Comparison of ENCODE assay signal across 2 cellular contexts in the genomic region with DNA sequence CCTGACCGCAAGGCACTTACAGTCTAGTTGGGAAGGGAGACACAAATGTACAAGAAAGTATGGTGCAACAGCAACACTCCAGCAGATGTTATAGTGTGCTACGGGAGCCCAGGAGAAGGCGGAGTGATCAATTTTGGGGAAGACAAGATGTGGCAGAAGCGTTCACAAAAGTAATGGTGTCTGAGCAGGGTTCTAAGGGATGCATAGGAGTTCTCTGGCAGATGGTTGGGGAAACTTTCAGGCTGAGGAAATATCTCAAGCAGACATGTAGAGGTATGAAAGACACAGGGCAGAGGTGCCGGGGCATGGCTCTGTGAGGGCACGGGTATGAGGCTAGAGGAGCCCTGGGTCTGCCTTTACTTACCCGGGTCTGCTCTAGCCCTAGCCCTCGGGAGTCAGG.
TF ChIP-seq lines count a peak whose summit lies in the region.

No MANE protein-coding gene starts in this region.

TF ChIP-seq in liver, 16 proteins besides CTCF, POLR2A, EP300 and RAD21:
- TF ChIP-seq HNF4G (IDR thresholded peaks at IDR 0.05) (no peak), HNF4A (conservative IDR thresholded peaks at IDR 0.05) (no peak), TAF1 (conservative IDR thresholded peaks at IDR 0.05) (no peak), EGR1 (IDR thresholded peaks at IDR 0.05; ENCODE audit: low read depth in 2 of 2) (no peak), GABPA (IDR thresholded peaks at IDR 0.05 in 1 of 2, conservative IDR thresholded peaks at IDR 0.05 in 1 of 2) (no peak), FOXA1 (IDR thresholded peaks at IDR 0.05) (no peak), RXRA (IDR thresholded peaks at IDR 0.05) (no peak), JUND (IDR thresholded peaks at IDR 0.05) (no peak), FOXA2 (IDR thresholded peaks at IDR 0.05) (no peak), NR2F2 (IDR thresholded peaks at IDR 0.05) (no peak), SP1 (IDR thresholded peaks at IDR 0.05) (no peak), YY1 (IDR thresholded peaks at IDR 0.05) (no peak)
- TF ChIP-seq, protein P1, sequence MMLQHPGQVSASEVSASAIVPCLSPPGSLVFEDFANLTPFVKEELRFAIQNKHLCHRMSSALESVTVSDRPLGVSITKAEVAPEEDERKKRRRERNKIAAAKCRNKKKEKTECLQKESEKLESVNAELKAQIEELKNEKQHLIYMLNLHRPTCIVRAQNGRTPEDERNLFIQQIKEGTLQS (IDR thresholded peaks at IDR 0.05), result no peak
- TF ChIP-seq, protein P2, sequence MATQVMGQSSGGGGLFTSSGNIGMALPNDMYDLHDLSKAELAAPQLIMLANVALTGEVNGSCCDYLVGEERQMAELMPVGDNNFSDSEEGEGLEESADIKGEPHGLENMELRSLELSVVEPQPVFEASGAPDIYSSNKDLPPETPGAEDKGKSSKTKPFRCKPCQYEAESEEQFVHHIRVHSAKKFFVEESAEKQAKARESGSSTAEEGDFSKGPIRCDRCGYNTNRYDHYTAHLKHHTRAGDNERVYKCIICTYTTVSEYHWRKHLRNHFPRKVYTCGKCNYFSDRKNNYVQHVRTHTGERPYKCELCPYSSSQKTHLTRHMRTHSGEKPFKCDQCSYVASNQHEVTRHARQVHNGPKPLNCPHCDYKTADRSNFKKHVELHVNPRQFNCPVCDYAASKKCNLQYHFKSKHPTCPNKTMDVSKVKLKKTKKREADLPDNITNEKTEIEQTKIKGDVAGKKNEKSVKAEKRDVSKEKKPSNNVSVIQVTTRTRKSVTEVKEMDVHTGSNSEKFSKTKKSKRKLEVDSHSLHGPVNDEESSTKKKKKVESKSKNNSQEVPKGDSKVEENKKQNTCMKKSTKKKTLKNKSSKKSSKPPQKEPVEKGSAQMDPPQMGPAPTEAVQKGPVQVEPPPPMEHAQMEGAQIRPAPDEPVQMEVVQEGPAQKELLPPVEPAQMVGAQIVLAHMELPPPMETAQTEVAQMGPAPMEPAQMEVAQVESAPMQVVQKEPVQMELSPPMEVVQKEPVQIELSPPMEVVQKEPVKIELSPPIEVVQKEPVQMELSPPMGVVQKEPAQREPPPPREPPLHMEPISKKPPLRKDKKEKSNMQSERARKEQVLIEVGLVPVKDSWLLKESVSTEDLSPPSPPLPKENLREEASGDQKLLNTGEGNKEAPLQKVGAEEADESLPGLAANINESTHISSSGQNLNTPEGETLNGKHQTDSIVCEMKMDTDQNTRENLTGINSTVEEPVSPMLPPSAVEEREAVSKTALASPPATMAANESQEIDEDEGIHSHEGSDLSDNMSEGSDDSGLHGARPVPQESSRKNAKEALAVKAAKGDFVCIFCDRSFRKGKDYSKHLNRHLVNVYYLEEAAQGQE (IDR thresholded peaks at IDR 0.05), result no peak
- TF ChIP-seq, protein P3, sequence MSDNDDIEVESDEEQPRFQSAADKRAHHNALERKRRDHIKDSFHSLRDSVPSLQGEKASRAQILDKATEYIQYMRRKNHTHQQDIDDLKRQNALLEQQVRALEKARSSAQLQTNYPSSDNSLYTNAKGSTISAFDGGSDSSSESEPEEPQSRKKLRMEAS (IDR thresholded peaks at IDR 0.05), result no peak
- TF ChIP-seq, protein P4, sequence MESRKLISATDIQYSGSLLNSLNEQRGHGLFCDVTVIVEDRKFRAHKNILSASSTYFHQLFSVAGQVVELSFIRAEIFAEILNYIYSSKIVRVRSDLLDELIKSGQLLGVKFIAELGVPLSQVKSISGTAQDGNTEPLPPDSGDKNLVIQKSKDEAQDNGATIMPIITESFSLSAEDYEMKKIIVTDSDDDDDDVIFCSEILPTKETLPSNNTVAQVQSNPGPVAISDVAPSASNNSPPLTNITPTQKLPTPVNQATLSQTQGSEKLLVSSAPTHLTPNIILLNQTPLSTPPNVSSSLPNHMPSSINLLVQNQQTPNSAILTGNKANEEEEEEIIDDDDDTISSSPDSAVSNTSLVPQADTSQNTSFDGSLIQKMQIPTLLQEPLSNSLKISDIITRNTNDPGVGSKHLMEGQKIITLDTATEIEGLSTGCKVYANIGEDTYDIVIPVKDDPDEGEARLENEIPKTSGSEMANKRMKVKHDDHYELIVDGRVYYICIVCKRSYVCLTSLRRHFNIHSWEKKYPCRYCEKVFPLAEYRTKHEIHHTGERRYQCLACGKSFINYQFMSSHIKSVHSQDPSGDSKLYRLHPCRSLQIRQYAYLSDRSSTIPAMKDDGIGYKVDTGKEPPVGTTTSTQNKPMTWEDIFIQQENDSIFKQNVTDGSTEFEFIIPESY (IDR thresholded peaks at IDR 0.05), result no peak

TF ChIP-seq in HepG2, 621 proteins besides CTCF, POLR2A, EP300 and RAD21:
- TF ChIP-seq FLYWCH1 (CRISPR knock-in tag; IDR thresholded peaks at IDR 0.05) (no peak), NBN (conservative IDR thresholded peaks at IDR 0.05) (no peak), MLLT10 (CRISPR knock-in tag; IDR thresholded peaks at IDR 0.05) (no peak), ZNF839 (CRISPR knock-in tag; IDR thresholded peaks at IDR 0.05; ENCODE audit: borderline replicate concordance) (no peak), ZNF850 (CRISPR knock-in tag; conservative IDR thresholded peaks at IDR 0.05) (no peak), PPARG (CRISPR knock-in tag; conservative IDR thresholded peaks at IDR 0.05) (no peak), HOXA9 (CRISPR knock-in tag; IDR thresholded peaks at IDR 0.05; ENCODE audit: borderline replicate concordance) (no peak), TSC22D2 (CRISPR knock-in tag; IDR thresholded peaks at IDR 0.05; ENCODE audit: borderline replicate concordance) (no peak), AGO1 (IDR thresholded peaks at IDR 0.05; ENCODE audit: low read depth, low read length, poor library complexity, severe bottlenecking) (no peak), LCORL (IDR thresholded peaks at IDR 0.05) (no peak), LCORL (CRISPR knock-in tag; IDR thresholded peaks at IDR 0.05) (no peak), SOX5 (CRISPR knock-in tag; IDR thresholded peaks at IDR 0.05; ENCODE audit: borderline replicate concordance) (no peak), ATRX (CRISPR knock-in tag; IDR thresholded peaks at IDR 0.05; ENCODE audit: borderline replicate concordance) (no peak), GLI4 (CRISPR knock-in tag; IDR thresholded peaks at IDR 0.05; ENCODE audit: borderline replicate concordance) (no peak)
- TF ChIP-seq, protein P5, sequence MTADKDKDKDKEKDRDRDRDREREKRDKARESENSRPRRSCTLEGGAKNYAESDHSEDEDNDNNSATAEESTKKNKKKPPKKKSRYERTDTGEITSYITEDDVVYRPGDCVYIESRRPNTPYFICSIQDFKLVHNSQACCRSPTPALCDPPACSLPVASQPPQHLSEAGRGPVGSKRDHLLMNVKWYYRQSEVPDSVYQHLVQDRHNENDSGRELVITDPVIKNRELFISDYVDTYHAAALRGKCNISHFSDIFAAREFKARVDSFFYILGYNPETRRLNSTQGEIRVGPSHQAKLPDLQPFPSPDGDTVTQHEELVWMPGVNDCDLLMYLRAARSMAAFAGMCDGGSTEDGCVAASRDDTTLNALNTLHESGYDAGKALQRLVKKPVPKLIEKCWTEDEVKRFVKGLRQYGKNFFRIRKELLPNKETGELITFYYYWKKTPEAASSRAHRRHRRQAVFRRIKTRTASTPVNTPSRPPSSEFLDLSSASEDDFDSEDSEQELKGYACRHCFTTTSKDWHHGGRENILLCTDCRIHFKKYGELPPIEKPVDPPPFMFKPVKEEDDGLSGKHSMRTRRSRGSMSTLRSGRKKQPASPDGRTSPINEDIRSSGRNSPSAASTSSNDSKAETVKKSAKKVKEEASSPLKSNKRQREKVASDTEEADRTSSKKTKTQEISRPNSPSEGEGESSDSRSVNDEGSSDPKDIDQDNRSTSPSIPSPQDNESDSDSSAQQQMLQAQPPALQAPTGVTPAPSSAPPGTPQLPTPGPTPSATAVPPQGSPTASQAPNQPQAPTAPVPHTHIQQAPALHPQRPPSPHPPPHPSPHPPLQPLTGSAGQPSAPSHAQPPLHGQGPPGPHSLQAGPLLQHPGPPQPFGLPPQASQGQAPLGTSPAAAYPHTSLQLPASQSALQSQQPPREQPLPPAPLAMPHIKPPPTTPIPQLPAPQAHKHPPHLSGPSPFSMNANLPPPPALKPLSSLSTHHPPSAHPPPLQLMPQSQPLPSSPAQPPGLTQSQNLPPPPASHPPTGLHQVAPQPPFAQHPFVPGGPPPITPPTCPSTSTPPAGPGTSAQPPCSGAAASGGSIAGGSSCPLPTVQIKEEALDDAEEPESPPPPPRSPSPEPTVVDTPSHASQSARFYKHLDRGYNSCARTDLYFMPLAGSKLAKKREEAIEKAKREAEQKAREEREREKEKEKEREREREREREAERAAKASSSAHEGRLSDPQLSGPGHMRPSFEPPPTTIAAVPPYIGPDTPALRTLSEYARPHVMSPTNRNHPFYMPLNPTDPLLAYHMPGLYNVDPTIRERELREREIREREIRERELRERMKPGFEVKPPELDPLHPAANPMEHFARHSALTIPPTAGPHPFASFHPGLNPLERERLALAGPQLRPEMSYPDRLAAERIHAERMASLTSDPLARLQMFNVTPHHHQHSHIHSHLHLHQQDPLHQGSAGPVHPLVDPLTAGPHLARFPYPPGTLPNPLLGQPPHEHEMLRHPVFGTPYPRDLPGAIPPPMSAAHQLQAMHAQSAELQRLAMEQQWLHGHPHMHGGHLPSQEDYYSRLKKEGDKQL (CRISPR knock-in tag; IDR thresholded peaks at IDR 0.05; ENCODE audit: low read depth), result no peak
- TF ChIP-seq, protein P6, sequence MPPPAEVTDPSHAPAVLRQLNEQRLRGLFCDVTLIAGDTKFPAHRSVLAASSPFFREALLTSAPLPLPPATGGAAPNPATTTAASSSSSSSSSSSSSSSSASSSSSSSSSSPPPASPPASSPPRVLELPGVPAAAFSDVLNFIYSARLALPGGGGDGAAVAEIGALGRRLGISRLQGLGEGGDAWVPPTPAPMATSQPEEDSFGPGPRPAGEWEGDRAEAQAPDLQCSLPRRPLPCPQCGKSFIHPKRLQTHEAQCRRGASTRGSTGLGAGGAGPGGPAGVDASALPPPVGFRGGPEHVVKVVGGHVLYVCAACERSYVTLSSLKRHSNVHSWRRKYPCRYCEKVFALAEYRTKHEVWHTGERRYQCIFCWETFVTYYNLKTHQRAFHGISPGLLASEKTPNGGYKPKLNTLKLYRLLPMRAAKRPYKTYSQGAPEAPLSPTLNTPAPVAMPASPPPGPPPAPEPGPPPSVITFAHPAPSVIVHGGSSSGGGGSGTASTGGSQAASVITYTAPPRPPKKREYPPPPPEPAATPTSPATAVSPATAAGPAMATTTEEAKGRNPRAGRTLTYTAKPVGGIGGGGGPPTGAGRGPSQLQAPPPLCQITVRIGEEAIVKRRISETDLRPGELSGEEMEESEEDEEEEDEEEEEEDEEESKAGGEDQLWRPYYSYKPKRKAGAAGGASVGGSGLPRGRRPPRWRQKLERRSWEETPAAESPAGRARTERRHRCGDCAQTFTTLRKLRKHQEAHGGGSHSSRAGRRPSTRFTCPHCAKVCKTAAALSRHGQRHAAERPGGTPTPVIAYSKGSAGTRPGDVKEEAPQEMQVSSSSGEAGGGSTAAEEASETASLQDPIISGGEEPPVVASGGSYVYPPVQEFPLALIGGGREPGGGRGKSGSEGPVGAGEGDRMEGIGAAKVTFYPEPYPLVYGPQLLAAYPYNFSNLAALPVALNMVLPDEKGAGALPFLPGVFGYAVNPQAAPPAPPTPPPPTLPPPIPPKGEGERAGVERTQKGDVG (CRISPR knock-in tag; IDR thresholded peaks at IDR 0.05; ENCODE audit: borderline replicate concordance), result no peak
- TF ChIP-seq, protein P7, sequence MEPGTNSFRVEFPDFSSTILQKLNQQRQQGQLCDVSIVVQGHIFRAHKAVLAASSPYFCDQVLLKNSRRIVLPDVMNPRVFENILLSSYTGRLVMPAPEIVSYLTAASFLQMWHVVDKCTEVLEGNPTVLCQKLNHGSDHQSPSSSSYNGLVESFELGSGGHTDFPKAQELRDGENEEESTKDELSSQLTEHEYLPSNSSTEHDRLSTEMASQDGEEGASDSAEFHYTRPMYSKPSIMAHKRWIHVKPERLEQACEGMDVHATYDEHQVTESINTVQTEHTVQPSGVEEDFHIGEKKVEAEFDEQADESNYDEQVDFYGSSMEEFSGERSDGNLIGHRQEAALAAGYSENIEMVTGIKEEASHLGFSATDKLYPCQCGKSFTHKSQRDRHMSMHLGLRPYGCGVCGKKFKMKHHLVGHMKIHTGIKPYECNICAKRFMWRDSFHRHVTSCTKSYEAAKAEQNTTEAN (CRISPR knock-in tag; conservative IDR thresholded peaks at IDR 0.05), result no peak
- TF ChIP-seq, protein P8, sequence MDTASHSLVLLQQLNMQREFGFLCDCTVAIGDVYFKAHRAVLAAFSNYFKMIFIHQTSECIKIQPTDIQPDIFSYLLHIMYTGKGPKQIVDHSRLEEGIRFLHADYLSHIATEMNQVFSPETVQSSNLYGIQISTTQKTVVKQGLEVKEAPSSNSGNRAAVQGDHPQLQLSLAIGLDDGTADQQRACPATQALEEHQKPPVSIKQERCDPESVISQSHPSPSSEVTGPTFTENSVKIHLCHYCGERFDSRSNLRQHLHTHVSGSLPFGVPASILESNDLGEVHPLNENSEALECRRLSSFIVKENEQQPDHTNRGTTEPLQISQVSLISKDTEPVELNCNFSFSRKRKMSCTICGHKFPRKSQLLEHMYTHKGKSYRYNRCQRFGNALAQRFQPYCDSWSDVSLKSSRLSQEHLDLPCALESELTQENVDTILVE (CRISPR knock-in tag; IDR thresholded peaks at IDR 0.05), result no peak
